ENCODE assay signal across 13 cellular contexts in the genomic region with DNA sequence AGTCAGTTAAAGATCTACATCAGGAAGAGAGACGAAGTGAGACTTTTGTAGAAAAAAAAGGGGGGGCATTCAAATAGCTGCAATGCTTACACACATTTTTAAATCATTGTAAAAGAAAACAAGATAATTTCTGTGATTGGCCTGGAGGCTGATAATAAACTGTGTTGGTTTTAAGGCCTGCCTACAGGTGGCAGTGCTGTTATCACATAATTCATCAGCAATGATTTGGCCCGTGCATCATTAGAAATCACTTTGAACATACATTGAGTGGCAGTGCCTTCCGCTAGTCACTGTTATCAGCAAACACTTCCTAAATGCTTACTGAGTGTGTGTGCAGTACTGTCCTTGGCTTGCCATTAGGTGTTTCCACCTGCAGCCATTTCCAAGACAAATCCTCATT.
DNase-seq lines count a peak whose midpoint lies in the region; ATAC-seq and TF ChIP-seq lines count a peak whose summit lies in the region.
"Had no signal": no experiment of that assay in that cellular context is flagged by ENCODE, and none has a peak within 500 bp of the region (broad histone marks: within the 10 kb centered on the region; RNA-seq: fewer than 3 reads in every experiment).

No MANE protein-coding gene starts in this region.

- H3K4me3 ChIP-seq in WERI-Rb-1 (ENCODE audit: low read depth, low read length), result no peak overlapping the region
- H3K4me3 ChIP-seq in left lung, result no peak overlapping the region
- H3K4me3 ChIP-seq: skin epidermis, testis had no signal

- H3K36me3 Mint-ChIP-seq in T-helper 17 cell (ENCODE audit: low read depth), result no peaks in the 10 kb centered on the region
- H3K36me3 Mint-ChIP-seq: activated naive CD4-positive, alpha-beta T cell treated with anti-CD3 and anti-CD28 coated beads, Interleukin-2, amount 10 ng/mL, durations not matched to agents 7 days and 5 days; IgD-negative memory B cell had no signal

- in situ Hi-C loops in KBM-7 (cut with MboI; ENCODE audit: low pct_unique_long_range_greater_than_20kb, low sequenced_read_pairs), result no loop called here

- no peak overlapping the region for H3K4me3 Mint-ChIP-seq in T-helper 17 cell
- H3K4me3 Mint-ChIP-seq: activated naive CD4-positive, alpha-beta T cell treated with anti-CD3 and anti-CD28 coated beads, Interleukin-2, amount 10 ng/mL, durations not matched to agents 7 days and 5 days; IgD-negative memory B cell; T-helper 1 cell treated with Interleukin-12 subunit alpha and Interleukin-12 subunit beta and Interleukin-4 antibody, amounts not matched to agents 30 μg/mL and 1 μg/mL, for 36 hours had no signal

- no peak overlapping the region for H3K27ac Mint-ChIP-seq in T-helper 17 cell
- H3K27ac Mint-ChIP-seq: activated naive CD4-positive, alpha-beta T cell treated with anti-CD3 and anti-CD28 coated beads, Interleukin-2, amount 10 ng/mL, durations not matched to agents 7 days and 5 days; IgD-negative memory B cell; T-helper 1 cell treated with Interleukin-12 subunit alpha and Interleukin-12 subunit beta and Interleukin-4 antibody, amounts not matched to agents 30 μg/mL and 1 μg/mL, for 36 hours had no signal

- H3K4me1 Mint-ChIP-seq in T-helper 17 cell, result no peaks in the 10 kb centered on the region
- H3K4me1 Mint-ChIP-seq: activated naive CD4-positive, alpha-beta T cell treated with anti-CD3 and anti-CD28 coated beads, Interleukin-2, amount 10 ng/mL, durations not matched to agents 7 days and 5 days; IgD-negative memory B cell had no signal

- peak; percentile 42 for TF ChIP-seq CTCF in WERI-Rb-1 (IDR thresholded peaks at IDR 0.05; ENCODE audit: low read depth, low read length)
- no peak for TF ChIP-seq CTCF in left lung (IDR thresholded peaks at IDR 0.05)

- H3K27me3 ChIP-seq in WERI-Rb-1 (ENCODE audit: insufficient read depth, low read depth, severe bottlenecking) (peaks cover 73% of the 10 kb centered on the region), left lung (no peaks in the 10 kb centered on the region)
- H3K27me3 ChIP-seq: testis had no signal

- ATAC-seq in left lung (peak; percentile 37), T-helper 17 cell (no peak), left colon (no peak), HG03442 (IDR thresholded peaks at IDR 0.05; ENCODE audit: unreplicated experiment) (no peak)

- H3K27ac ChIP-seq in WERI-Rb-1 (no peak overlapping the region), left lung (no peak overlapping the region)
- H3K27ac ChIP-seq: skin epidermis, testis had no signal

- no peaks in the 10 kb centered on the region for H3K27me3 Mint-ChIP-seq in T-helper 17 cell
- H3K27me3 Mint-ChIP-seq: activated naive CD4-positive, alpha-beta T cell treated with anti-CD3 and anti-CD28 coated beads, Interleukin-2, amount 10 ng/mL, durations not matched to agents 7 days and 5 days; IgD-negative memory B cell had no signal

- no peaks in the 10 kb centered on the region for H3K36me3 ChIP-seq in WERI-Rb-1
- no peaks in the 10 kb centered on the region for H3K36me3 ChIP-seq in left lung

- peak; percentile 21 for DNase-seq in COLO829 (ENCODE audit: low spot score)
- peak; percentile 20 for DNase-seq in KBM-7
- DNase-seq in WERI-Rb-1, result no peak
- DNase-seq in left lung, result no peak
- no peak for DNase-seq in T-helper 17 cell
- no peak for DNase-seq in left colon
- DNase-seq in stimulated activated naive CD4-positive, alpha-beta T cell treated with Interleukin-2 at 50 U/mL for 16 hours (lab: John Stamatoyannopoulos, UW), result no peak
- DNase-seq: activated naive CD4-positive, alpha-beta T cell treated with anti-CD3 and anti-CD28 coated beads, Interleukin-2, amount 10 ng/mL, durations not matched to agents 7 days and 5 days; testis had no signal

- H3K9me3 ChIP-seq in WERI-Rb-1 (ENCODE audit: severe bottlenecking), result no peaks in the 10 kb centered on the region
- H3K9me3 ChIP-seq in left lung, result no peaks in the 10 kb centered on the region
- peaks cover 4% of the 10 kb centered on the region for H3K9me3 ChIP-seq in T-helper 17 cell (ENCODE audit: control insufficient read depth, low read length, poor library complexity, severe bottlenecking)
- H3K9me3 ChIP-seq: testis had no signal

- H3K4me1 ChIP-seq in left lung, result no peaks in the 10 kb centered on the region

- intact Hi-C loops in left lung (cut with DNase I), result no loop called here
- intact Hi-C loops in left colon (cut with DNase I, micrococcal nuclease), result no loop called here

Comparison
In these comparisons a context has a peak if more than half of its experiments do, and no peak if none do; other contexts are left out.
1. DNase-seq: peak in COLO829 (single experiment) and KBM-7 (single experiment); none in WERI-Rb-1 (single experiment), left lung (0 of 2), T-helper 17 cell (0 of 3), left colon (0 of 2) and stimulated activated naive CD4-positive, alpha-beta T cell treated with Interleukin-2 at 50 U/mL for 16 hours (single experiment).